ENCODE assay signal across 14 cellular contexts in the genomic region with DNA sequence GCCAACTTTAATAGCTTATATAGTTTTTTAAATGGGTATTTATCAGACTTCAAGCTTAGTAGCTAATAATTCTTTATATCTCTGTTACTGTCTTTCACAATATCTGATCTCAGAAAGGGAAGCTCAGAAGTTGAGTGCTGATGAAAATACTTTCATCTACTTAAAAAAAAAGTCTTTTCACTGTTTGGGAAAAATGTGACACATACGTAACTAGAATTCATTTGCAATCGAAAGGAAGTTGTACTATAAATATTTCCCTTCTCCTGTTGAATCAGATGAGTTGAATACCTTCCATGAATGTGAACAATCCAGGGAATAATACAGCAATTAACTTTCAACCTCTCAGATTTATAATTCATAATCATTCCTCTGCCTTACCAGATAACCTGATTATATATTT. TPM values are rescaled to one million over a fixed set of nuclear protein-coding genes. Genes with fewer than 3 reads are reported as not detected.
DNase-seq lines count a peak whose midpoint lies in the region; ATAC-seq, FAIRE-seq and TF ChIP-seq lines count a peak whose summit lies in the region.
"Had no signal": no experiment of that assay in that cellular context is flagged by ENCODE, and none has a peak within 500 bp of the region (broad histone marks: within the 10 kb centered on the region; RNA-seq: fewer than 3 reads in every experiment).

No MANE protein-coding gene starts in this region.

- H3K9me3 ChIP-seq in A549: no peaks in the 10 kb centered on the region
- no peaks in the 10 kb centered on the region for H3K9me3 ChIP-seq in DND-41 (ENCODE audit: insufficient read depth, low read length, severe bottlenecking)
- H3K9me3 ChIP-seq: BLaER1, SJSA1 had no signal

- no peaks in the 10 kb centered on the region for H3K27me3 Mint-ChIP-seq in activated T-cell treated with anti-CD3 and anti-CD28 coated beads, Interleukin-2, amount 50 U/mL, for 72 hours (ENCODE audit: low read depth)

- no peak overlapping the region for H3K27ac Mint-ChIP-seq in activated T-cell treated with anti-CD3 and anti-CD28 coated beads, Interleukin-2, amount 50 U/mL, for 72 hours
- H3K27ac Mint-ChIP-seq: CD8-positive, alpha-beta memory T cell; GM23338; T-cell had no signal

- peak overlapping the region; percentile 59; the same call in 2 of the 3 replicates for H3K4me2 ChIP-seq in A549
- peak overlapping the region; percentile 59; the same call in 1 of the 2 replicates for H3K4me2 ChIP-seq in DND-41 (ENCODE audit: insufficient read depth, low read length)
- H3K4me2 ChIP-seq: GM23338 had no signal

- H4K20me1 ChIP-seq in DND-41 (ENCODE audit: insufficient read depth, low read length): no peaks in the 10 kb centered on the region
- H4K20me1 ChIP-seq: BLaER1 had no signal

- H3K27me3 ChIP-seq in DND-41 (ENCODE audit: insufficient read depth, low read length, poor library complexity): no peaks in the 10 kb centered on the region
- H3K27me3 ChIP-seq: BLaER1, SJSA1 had no signal

- no peak overlapping the region for H3K4me3 ChIP-seq in A549
- no peak overlapping the region for H3K4me3 ChIP-seq in DND-41 (ENCODE audit: low read depth in 1 of 2, low read length in 2 of 2)
- H3K4me3 ChIP-seq: GM23338, SJSA1 had no signal

- TF ChIP-seq CTCF in A549 (IDR thresholded peaks at IDR 0.05) (no peak), DND-41 (IDR thresholded peaks at IDR 0.05; ENCODE audit: borderline replicate concordance, extremely low read depth, low read length, poor library complexity, severe bottlenecking) (no peak)

- H3K36me3 ChIP-seq in DND-41 (ENCODE audit: insufficient read depth, low read length): no peaks in the 10 kb centered on the region
- H3K36me3 ChIP-seq: BLaER1, SJSA1 had no signal

- no peaks in the 10 kb centered on the region for H3K36me3 Mint-ChIP-seq in activated T-cell treated with anti-CD3 and anti-CD28 coated beads, Interleukin-2, amount 50 U/mL, for 72 hours (ENCODE audit: insufficient read depth in 2 of 2)
- H3K36me3 Mint-ChIP-seq: CD8-positive, alpha-beta memory T cell; T-cell had no signal

- no peak for DNase-seq in A549 (ENCODE audit: low read depth in 1 of 2, low spot score in 1 of 2)
- DNase-seq in DND-41: no peak
- DNase-seq in amniotic epithelial cell (ENCODE audit: low read depth): peak; percentile 38
- DNase-seq in iris pigment epithelial cell (ENCODE audit: low read depth): peak; percentile 76
- DNase-seq in activated T-cell treated with anti-CD3 and anti-CD28 coated beads, Interleukin-2, amount 50 U/mL, for 72 hours: no peak

- CTCF ChIA-PET in A549 (lab: Yijun Ruan, JAX): interaction anchor here (0.9 to 1.5 kb wide), 3 partner anchors 17 to 631 kb away, joined by 3 to 5 read pairs (median 4); no protein-coding TSS in a partner anchor

- H3K79me2 ChIP-seq in DND-41 (ENCODE audit: insufficient read depth, low read length): no peaks in the 10 kb centered on the region

- TF ChIP-seq RAD21 in A549 (conservative IDR thresholded peaks at IDR 0.05 in 1 of 2, IDR thresholded peaks at IDR 0.05 in 1 of 2): no peak

- H3K27ac ChIP-seq in A549: no peak overlapping the region
- no peak overlapping the region for H3K27ac ChIP-seq in DND-41 (ENCODE audit: low read length)
- H3K27ac ChIP-seq: BLaER1, HL-60, SJSA1 had no signal

- TF ChIP-seq EP300 in A549 (IDR thresholded peaks at IDR 0.05): no peak

- H3K4me3 Mint-ChIP-seq in activated T-cell treated with anti-CD3 and anti-CD28 coated beads, Interleukin-2, amount 50 U/mL, for 72 hours: no peak overlapping the region
- H3K4me3 Mint-ChIP-seq: CD8-positive, alpha-beta memory T cell; GM23338; T-cell had no signal

- no peak overlapping the region; the same call in 1 of the 2 replicates for H3K9ac ChIP-seq in DND-41 (ENCODE audit: low read depth, low read length)
- H3K9ac ChIP-seq: BLaER1 had no signal

- no peak for TF ChIP-seq POLR2A in A549 (IDR thresholded peaks at IDR 0.05; ENCODE audit: low read length)

- no peaks in the 10 kb centered on the region for H3K4me1 Mint-ChIP-seq in activated T-cell treated with anti-CD3 and anti-CD28 coated beads, Interleukin-2, amount 50 U/mL, for 72 hours (ENCODE audit: low read depth)

- no peak overlapping the region for H2AFZ ChIP-seq in DND-41 (ENCODE audit: low read depth, low read length)
- H2AFZ ChIP-seq: GM23338 had no signal

- FAIRE-seq in A549 (lab: Jason Lieb, UNC): no peak
- FAIRE-seq: GM12892 had no signal

- no peak for ATAC-seq in A549
- no peak for ATAC-seq in DND-41 (ENCODE audit: insufficient read depth, low read depth)
- ATAC-seq in GM21737 (IDR thresholded peaks at IDR 0.05; ENCODE audit: unreplicated experiment): no peak
- no peak for ATAC-seq in HG03460 (IDR thresholded peaks at IDR 0.05; ENCODE audit: unreplicated experiment)
- ATAC-seq in activated T-cell treated with anti-CD3 and anti-CD28 coated beads, Interleukin-2, amount 50 U/mL, for 72 hours (replicated peaks in 1 of 2): no peak

- H3K4me1 ChIP-seq in A549 (no peaks in the 10 kb centered on the region), DND-41 (ENCODE audit: insufficient read depth, low read length) (peaks cover 12% of the 10 kb centered on the region; the same call in 1 of the 2 replicates)

- H3K9me3 Mint-ChIP-seq in activated T-cell treated with anti-CD3 and anti-CD28 coated beads, Interleukin-2, amount 50 U/mL, for 72 hours: no peaks in the 10 kb centered on the region
- H3K9me3 Mint-ChIP-seq: CD8-positive, alpha-beta memory T cell; GM23338; T-cell had no signal

- 79% methylated on average over 2 of the region's 2 CpGs for WGBS in A549 (ENCODE audit: missing lambda C conversion rate)

- POLR2A ChIA-PET in A549 (lab: Yijun Ruan, JAX): no interaction called here

TF ChIP-seq in A549, 52 proteins besides CTCF, POLR2A, EP300 and RAD21:
- TF ChIP-seq, protein P1, sequence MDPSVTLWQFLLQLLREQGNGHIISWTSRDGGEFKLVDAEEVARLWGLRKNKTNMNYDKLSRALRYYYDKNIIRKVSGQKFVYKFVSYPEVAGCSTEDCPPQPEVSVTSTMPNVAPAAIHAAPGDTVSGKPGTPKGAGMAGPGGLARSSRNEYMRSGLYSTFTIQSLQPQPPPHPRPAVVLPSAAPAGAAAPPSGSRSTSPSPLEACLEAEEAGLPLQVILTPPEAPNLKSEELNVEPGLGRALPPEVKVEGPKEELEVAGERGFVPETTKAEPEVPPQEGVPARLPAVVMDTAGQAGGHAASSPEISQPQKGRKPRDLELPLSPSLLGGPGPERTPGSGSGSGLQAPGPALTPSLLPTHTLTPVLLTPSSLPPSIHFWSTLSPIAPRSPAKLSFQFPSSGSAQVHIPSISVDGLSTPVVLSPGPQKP (IDR thresholded peaks at IDR 0.05; ENCODE audit: low read depth, low read length): no peak
- TF ChIP-seq HOXB5 (CRISPR knock-in tag; IDR thresholded peaks at IDR 0.05) (no peak), ZSCAN20 (CRISPR knock-in tag; IDR thresholded peaks at IDR 0.05) (no peak), TFCP2L1 (CRISPR knock-in tag; IDR thresholded peaks at IDR 0.05) (no peak), GATA3 (IDR thresholded peaks at IDR 0.05; ENCODE audit: borderline replicate concordance) (no peak), HOXB13 (CRISPR knock-in tag; IDR thresholded peaks at IDR 0.05; ENCODE audit: low read depth) (no peak), CHD4 (IDR thresholded peaks at IDR 0.05; ENCODE audit: borderline replicate concordance) (no peak)
- TF ChIP-seq, protein P2, sequence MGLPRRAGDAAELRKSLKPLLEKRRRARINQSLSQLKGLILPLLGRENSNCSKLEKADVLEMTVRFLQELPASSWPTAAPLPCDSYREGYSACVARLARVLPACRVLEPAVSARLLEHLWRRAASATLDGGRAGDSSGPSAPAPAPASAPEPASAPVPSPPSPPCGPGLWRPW (IDR thresholded peaks at IDR 0.05): no peak
- TF ChIP-seq, protein P3, sequence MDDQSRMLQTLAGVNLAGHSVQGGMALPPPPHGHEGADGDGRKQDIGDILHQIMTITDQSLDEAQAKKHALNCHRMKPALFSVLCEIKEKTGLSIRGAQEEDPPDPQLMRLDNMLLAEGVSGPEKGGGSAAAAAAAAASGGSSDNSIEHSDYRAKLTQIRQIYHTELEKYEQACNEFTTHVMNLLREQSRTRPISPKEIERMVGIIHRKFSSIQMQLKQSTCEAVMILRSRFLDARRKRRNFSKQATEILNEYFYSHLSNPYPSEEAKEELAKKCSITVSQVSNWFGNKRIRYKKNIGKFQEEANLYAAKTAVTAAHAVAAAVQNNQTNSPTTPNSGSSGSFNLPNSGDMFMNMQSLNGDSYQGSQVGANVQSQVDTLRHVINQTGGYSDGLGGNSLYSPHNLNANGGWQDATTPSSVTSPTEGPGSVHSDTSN (IDR thresholded peaks at IDR 0.05): no peak

RNA-seq across cellular contexts. Expression of a gene that starts 0.8 kb away (rescaled TPM):
- 10.2 and 11.6 TPM in 2 replicates for polyA plus RNA-seq in A549 (2011; rRNA removed)
- polyA plus RNA-seq in A549 (2012; cell fraction: cytosol; rRNA removed): 0.82 and 0.93 TPM in 2 replicates
- 0.37 and 0.77 TPM in 2 replicates for polyA plus RNA-seq in A549 (2012; cell fraction: nucleus; rRNA removed)
- polyA plus RNA-seq in A549 (2017; fragmentation: RNase III; extraction: RNeasy Plus Mini Kit Qiagen cat#74134 plus additional on column Dnase treatment): 0.42 to 0.84 TPM (median 0.76 TPM) in 3 replicates
- polyA minus RNA-seq in A549 (2011; rRNA and poly(A)+ RNA removed): 0.68 and 1.7 TPM in 2 replicates
- not detected for total RNA-seq in activated T-cell treated with anti-CD3 and anti-CD28 coated beads, Interleukin-2, amount 50 U/mL, for 72 hours
- total RNA-seq: CD8-positive, alpha-beta memory T cell; T-cell had no signal
- polyA plus RNA-seq: CD8-positive, alpha-beta memory T cell had no signal

Comparison
In these comparisons a context has a peak if more than half of its experiments do, and no peak if none do; other contexts are left out.
1. DNase-seq: peak in amniotic epithelial cell (single experiment) and iris pigment epithelial cell (single experiment); none in A549 (0 of 2), DND-41 (single experiment) and activated T-cell treated with anti-CD3 and anti-CD28 coated beads, Interleukin-2, amount 50 U/mL, for 72 hours (0 of 2).